6 cellular contexts compared by ENCODE assay signal in genomic region chr17:41784207-41784744, GRCh38. TPM values are rescaled to one million over a fixed set of nuclear protein-coding genes. Genes with fewer than 3 reads are reported as not detected.
A peak's percentile ranks its signal among the peaks of the same experiment; 100 is the strongest.
DNase-seq lines count a peak whose midpoint lies in the region.

No MANE protein-coding gene starts in this region.

- in situ Hi-C loops in Caki2 (cut with HindIII; ENCODE audit: low pct_unique_long_range_greater_than_20kb, low sequenced_read_pairs) = no loop called here

- peak overlapping the region; percentile 88 for H3K27ac ChIP-seq in SK-N-MC

- peak overlapping the region; percentile 69 for H3K9ac ChIP-seq in SK-N-MC (ENCODE audit: insufficient read length)

- no peaks in the 10 kb centered on the region for H3K9me3 ChIP-seq in SK-N-MC (ENCODE audit: low read depth, low read length)

- no peaks in the 10 kb centered on the region for H3K36me3 ChIP-seq in SK-N-MC (ENCODE audit: insufficient read depth, low read length)

- DNase-seq in Caki2 (ENCODE audit: low read depth) (peak; percentile 63), SK-N-MC (ENCODE audit: low read depth, low spot score) (no peak), kidney glomerular epithelial cell (lab: John Stamatoyannopoulos, UW) (peak; percentile 93), epidermal melanocyte (ENCODE audit: insufficient read length, low spot score) (no peak), dedifferentiated amniotic fluid mesenchymal stem cell (ENCODE audit: extremely low spot score) (no peak)
- no peak for DNase-seq in activated CD4-positive, CD25-positive, alpha-beta regulatory T cell treated with anti-CD3 and anti-CD28 coated beads, Interleukin-2, amount 50 U/mL, for 72 hours

- H3K4me3 ChIP-seq in SK-N-MC = peak overlapping the region; percentile 90

RNA-seq across cellular contexts. Expression of gene JUP, which starts 2.2 kb away (rescaled TPM):
- 56.9 and 111 TPM in 2 replicates for total RNA-seq in Caki2 (2014; rRNA removed; shearing (Covaris generic); ENCODE audit: low replicate concordance)

RNA-seq across cellular contexts. Expression of gene P3H4, which starts 27.5 kb away (rescaled TPM):
- 148 and 200 TPM in 2 replicates for total RNA-seq in Caki2 (2014; rRNA removed; shearing (Covaris generic); ENCODE audit: low replicate concordance)

RNA-seq across cellular contexts. Expression of gene FKBP10, which starts 28.5 kb away (rescaled TPM):
- total RNA-seq in Caki2 (2014; rRNA removed; shearing (Covaris generic); ENCODE audit: low replicate concordance) = 315 and 351 TPM in 2 replicates

RNA-seq across cellular contexts. Expression of gene HAP1, which starts 49.8 kb away (rescaled TPM):
- total RNA-seq in Caki2 (2014; rRNA removed; shearing (Covaris generic); ENCODE audit: low replicate concordance) = not detected in 2 replicates

RNA-seq across cellular contexts. Expression of gene NT5C3B, which starts 51.8 kb away (rescaled TPM):
- total RNA-seq in Caki2 (2014; rRNA removed; shearing (Covaris generic); ENCODE audit: low replicate concordance) = 69.5 and 97.0 TPM in 2 replicates

Comparison
In these comparisons a context has a peak if more than half of its experiments do, and no peak if none do; other contexts are left out.
1. DNase-seq: peak in Caki2 (single experiment) and kidney glomerular epithelial cell (single experiment); none in SK-N-MC (single experiment), activated CD4-positive, CD25-positive, alpha-beta regulatory T cell treated with anti-CD3 and anti-CD28 coated beads, Interleukin-2, amount 50 U/mL, for 72 hours (single experiment), epidermal melanocyte (single experiment) and dedifferentiated amniotic fluid mesenchymal stem cell (single experiment).